ENCODE assay signal across 8 cellular contexts in genomic region chr13:19818223-19818842, GRCh38. TPM values are rescaled to one million over a fixed set of nuclear protein-coding genes. Genes with fewer than 3 reads are reported as not detected.
DNase-seq lines count a peak whose midpoint lies in the region; ATAC-seq and TF ChIP-seq lines count a peak whose summit lies in the region.

No MANE protein-coding gene starts in this region.

- no peaks in the 10 kb centered on the region for H3K4me1 Mint-ChIP-seq in endodermal cell
- H3K4me1 Mint-ChIP-seq in natural killer cell treated with Interleukin-12 subunit alpha and Interleukin-12 subunit beta and Interleukin-15 and Interleukin-18, amount 100 ng/mL, for 72 hours (ENCODE audit: low read depth in 2 of 2) = peaks cover 13% of the 10 kb centered on the region in 2 donors

- in situ Hi-C loops in GM23248 (cut with MboI) = no loop called here

- H3K4me3 Mint-ChIP-seq in endodermal cell = no peak overlapping the region
- no peak overlapping the region for H3K4me3 Mint-ChIP-seq in natural killer cell treated with Interleukin-12 subunit alpha and Interleukin-12 subunit beta and Interleukin-15 and Interleukin-18, amount 100 ng/mL, for 72 hours

- H3K27ac Mint-ChIP-seq in endodermal cell = no peak overlapping the region
- H3K27ac Mint-ChIP-seq in natural killer cell treated with Interleukin-12 subunit alpha and Interleukin-12 subunit beta and Interleukin-15 and Interleukin-18, amount 100 ng/mL, for 72 hours = no peak overlapping the region

- no peaks in the 10 kb centered on the region for H3F3A ChIP-seq in GM23248 (ENCODE audit: insufficient read depth)

- H3K4me1 ChIP-seq in GM23248 (ENCODE audit: insufficient read depth) (no peaks in the 10 kb centered on the region), endodermal cell (ENCODE audit: control insufficient read depth, insufficient read depth, low read length) (no peaks in the 10 kb centered on the region)

- no peak overlapping the region for H3K27ac ChIP-seq in GM23248
- H3K27ac ChIP-seq in endodermal cell (ENCODE audit: low read depth, low read length) = no peak overlapping the region

- peaks cover 7% of the 10 kb centered on the region for H3K9me3 Mint-ChIP-seq in endodermal cell
- H3K9me3 Mint-ChIP-seq in natural killer cell treated with Interleukin-12 subunit alpha and Interleukin-12 subunit beta and Interleukin-15 and Interleukin-18, amount 100 ng/mL, for 72 hours = no peaks in the 10 kb centered on the region

- DNase-seq in GM23248 (peak; percentile 13), endodermal cell (peak; percentile 97), AML-193 (lab: John Stamatoyannopoulos, UW) (no peak)
- DNase-seq in activated CD4-positive, alpha-beta T cell treated with anti-CD3 and anti-CD28 coated beads for 48 hours = peak; percentile 63
- DNase-seq in natural killer cell treated with Interleukin-12 subunit alpha and Interleukin-12 subunit beta and Interleukin-15 and Interleukin-18, amount 100 ng/mL, for 72 hours (ENCODE audit: low spot score) = peak; percentile 62

- H3K36me3 ChIP-seq in GM23248 (ENCODE audit: low read depth) (peaks cover 12% of the 10 kb centered on the region; the same call in 1 of the 2 replicates), endodermal cell (ENCODE audit: control insufficient read depth, insufficient read depth, low read length) (peaks cover 29% of the 10 kb centered on the region)

- 87 to 88% methylated on average over 27 of the region's 27 CpGs for WGBS in GM23248 (ENCODE audit: low coverage in 1 of 2, low lambda C conversion rate in 2 of 2, missing lambda C conversion rate in 2 of 2), 2 experiments
- 46 to 79% methylated on average over 13 to 27 of the region's 27 CpGs for WGBS in endodermal cell (ENCODE audit: insufficient coverage in 1 of 2, insufficient read length in 1 of 2), 2 experiments

- H3K9ac ChIP-seq in GM23248 = no peak overlapping the region
- H3K9ac ChIP-seq in endodermal cell (ENCODE audit: extremely low read depth, low read length, poor library complexity, severe bottlenecking) = no peak overlapping the region

- no peaks in the 10 kb centered on the region for H3K9me2 ChIP-seq in GM23248 (ENCODE audit: insufficient read depth)

- peaks cover 24% of the 10 kb centered on the region for H3K79me2 ChIP-seq in GM23248 (ENCODE audit: insufficient read depth)

- H3K4me3 ChIP-seq in GM23248 = no peak overlapping the region
- H3K4me3 ChIP-seq in endodermal cell (ENCODE audit: low read length) = no peak overlapping the region

- H3K27me3 ChIP-seq in GM23248 (replicated peaks; ENCODE audit: insufficient read depth) (no peaks in the 10 kb centered on the region), endodermal cell (ENCODE audit: control insufficient read depth, insufficient read depth, low read length, poor library complexity, severe bottlenecking) (no peaks in the 10 kb centered on the region)

- peak; percentile 99 for TF ChIP-seq CTCF in endodermal cell (conservative IDR thresholded peaks at IDR 0.05)

- H3K4me2 ChIP-seq in GM23248 (ENCODE audit: unreplicated experiment) = no peak overlapping the region

- peak in 1 of 2 donors; percentile 41 for ATAC-seq in natural killer cell treated with Interleukin-12 subunit alpha and Interleukin-12 subunit beta and Interleukin-15 and Interleukin-18, amount 100 ng/mL, for 72 hours
- ATAC-seq in HG02840 (IDR thresholded peaks at IDR 0.05; ENCODE audit: low FRiP score, unreplicated experiment) = no peak
- ATAC-seq in HG03280 (IDR thresholded peaks at IDR 0.05; ENCODE audit: unreplicated experiment) = no peak
- ATAC-seq in HG03196 (IDR thresholded peaks at IDR 0.05; ENCODE audit: unreplicated experiment) = no peak

- no peaks in the 10 kb centered on the region for H4K20me1 ChIP-seq in GM23248 (ENCODE audit: insufficient read depth)

- H3K27me3 Mint-ChIP-seq in endodermal cell (ENCODE audit: insufficient read depth) = no peaks in the 10 kb centered on the region
- H3K27me3 Mint-ChIP-seq in natural killer cell treated with Interleukin-12 subunit alpha and Interleukin-12 subunit beta and Interleukin-15 and Interleukin-18, amount 100 ng/mL, for 72 hours = no peaks in the 10 kb centered on the region

- no peak overlapping the region for H2AFZ ChIP-seq in GM23248

- H3K36me3 Mint-ChIP-seq in endodermal cell (ENCODE audit: low read depth) = peaks cover 43% of the 10 kb centered on the region
- peaks cover 13% of the 10 kb centered on the region for H3K36me3 Mint-ChIP-seq in natural killer cell treated with Interleukin-12 subunit alpha and Interleukin-12 subunit beta and Interleukin-15 and Interleukin-18, amount 100 ng/mL, for 72 hours

- H3K9me3 ChIP-seq in GM23248 (ENCODE audit: low read depth) (no peaks in the 10 kb centered on the region), endodermal cell (ENCODE audit: control insufficient read depth, low read length) (peaks cover 7% of the 10 kb centered on the region)

RNA-seq across cellular contexts. Expression of gene PSPC1, which starts 35.6 kb away (rescaled TPM):
- 16.8 and 27.9 TPM in 2 replicates for total RNA-seq in GM23248 (2014; rRNA removed; shearing (Covaris generic))
- polyA plus RNA-seq in GM23248 (2016; fragmentation: Nextera tagmentation; extraction: Ambion mirVana) = 14.9 and 17.2 TPM in 2 replicates
- total RNA-seq in endodermal cell = 10 to 100 TPM; 61.1 to 83.9 TPM
- 59.3 TPM for polyA plus RNA-seq in endodermal cell (2013, experiment 1 of 2)
- polyA plus RNA-seq in endodermal cell (2013, experiment 2 of 2) = 57.9 TPM
- total RNA-seq in natural killer cell treated with Interleukin-12 subunit alpha and Interleukin-12 subunit beta and Interleukin-15 and Interleukin-18, amount 100 ng/mL, for 72 hours = 100 to 1,000 TPM in 1 of 2 donors, 10 to 100 TPM in 1; 84.5 to 128 TPM

RNA-seq across cellular contexts. Expression of gene ZMYM5, which starts 45.1 kb away (rescaled TPM):
- total RNA-seq in GM23248 (2014; rRNA removed; shearing (Covaris generic)) = 7.3 and 12.4 TPM in 2 replicates
- polyA plus RNA-seq in GM23248 (2016; fragmentation: Nextera tagmentation; extraction: Ambion mirVana) = 16.4 and 16.9 TPM in 2 replicates
- 10 to 100 TPM; 10.4 to 12.2 TPM for total RNA-seq in endodermal cell
- 15.2 TPM for polyA plus RNA-seq in endodermal cell (2013, experiment 1 of 2)
- polyA plus RNA-seq in endodermal cell (2013, experiment 2 of 2) = 15.2 TPM
- total RNA-seq in natural killer cell treated with Interleukin-12 subunit alpha and Interleukin-12 subunit beta and Interleukin-15 and Interleukin-18, amount 100 ng/mL, for 72 hours = 10 to 100 TPM; 15.6 to 16.6 TPM

Comparison
In these comparisons a context has a peak if more than half of its experiments do, and no peak if none do; other contexts are left out.
1. DNase-seq: peak in GM23248 (single experiment), activated CD4-positive, alpha-beta T cell treated with anti-CD3 and anti-CD28 coated beads for 48 hours (single experiment), endodermal cell (single experiment) and natural killer cell treated with Interleukin-12 subunit alpha and Interleukin-12 subunit beta and Interleukin-15 and Interleukin-18, amount 100 ng/mL, for 72 hours (single experiment); none in AML-193 (0 of 2).